ENCODE assay signal across 23 cellular contexts in genomic region chr16:12256880-12257279, GRCh38.
A peak's percentile ranks its signal among the peaks of the same experiment; 100 is the strongest.
DNase-seq lines count a peak whose midpoint lies in the region; ATAC-seq, FAIRE-seq and TF ChIP-seq lines count a peak whose summit lies in the region.
"Had no signal": no experiment of that assay in that cellular context is flagged by ENCODE, and none has a peak within 500 bp of the region (broad histone marks: within the 10 kb centered on the region; RNA-seq: fewer than 3 reads in every experiment).

No MANE protein-coding gene starts in this region.

- H3K4me2 ChIP-seq in mesendoderm (ENCODE audit: low read length) (no peak overlapping the region), neural progenitor cell (no peak overlapping the region), hepatocyte (no peak overlapping the region)
- H3K4me2 ChIP-seq: A549, SK-N-SH had no signal

- H2BK15ac ChIP-seq in mesendoderm (replicated peaks; ENCODE audit: low read depth) = no peak overlapping the region

- no peak overlapping the region for H3K23ac ChIP-seq in mesendoderm (ENCODE audit: low read length)

- H3K36me3 ChIP-seq in bronchial epithelial cell (ENCODE audit: control insufficient read depth, insufficient read depth, low read length) (no peaks in the 10 kb centered on the region), mesendoderm (ENCODE audit: control insufficient read depth, insufficient read depth, low read length) (no peaks in the 10 kb centered on the region), neural progenitor cell (no peaks in the 10 kb centered on the region), hepatocyte (replicated peaks; ENCODE audit: insufficient read depth, low read depth) (no peaks in the 10 kb centered on the region)

- H3K9me2 ChIP-seq in hepatocyte (replicated peaks; ENCODE audit: insufficient read depth) = no peaks in the 10 kb centered on the region
- H3K9me2 ChIP-seq: SK-N-SH had no signal

- no peak overlapping the region for H3K18ac ChIP-seq in mesendoderm (ENCODE audit: low read length)

- H3K4ac ChIP-seq in mesendoderm (ENCODE audit: low read depth, low read length) = no peak overlapping the region

- no peaks in the 10 kb centered on the region for H3K9me3 ChIP-seq in neural progenitor cell (ENCODE audit: low read depth)
- no peaks in the 10 kb centered on the region for H3K9me3 ChIP-seq in hepatocyte (ENCODE audit: low read depth)
- H3K9me3 ChIP-seq: A549, SK-N-SH had no signal

- H3K4me3 ChIP-seq in bronchial epithelial cell (ENCODE audit: low read depth, low read length) = no peak overlapping the region
- H3K4me3 ChIP-seq in mesendoderm (ENCODE audit: low read length) = no peak overlapping the region
- H3K4me3 ChIP-seq in neural progenitor cell = no peak overlapping the region
- no peak overlapping the region for H3K4me3 ChIP-seq in hepatocyte
- H3K4me3 ChIP-seq: A549 had no signal

- no peaks in the 10 kb centered on the region for H3K4me1 ChIP-seq in mesendoderm (ENCODE audit: control insufficient read depth, low read depth, low read length)
- peaks cover 6% of the 10 kb centered on the region for H3K4me1 ChIP-seq in neural progenitor cell
- H3K4me1 ChIP-seq in hepatocyte (ENCODE audit: insufficient read depth) = peaks cover 6% of the 10 kb centered on the region
- H3K4me1 ChIP-seq: A549 had no signal

- no peak for DNase-seq in GM19239 (ENCODE audit: insufficient read length, low spot score)
- DNase-seq in WTC11 (ENCODE audit: low spot score) = no peak
- peak; percentile 32 for DNase-seq in bronchial epithelial cell (ENCODE audit: low read depth)
- peak; percentile 26 for DNase-seq in mesendoderm
- no peak for DNase-seq in neural progenitor cell (ENCODE audit: low spot score)
- DNase-seq in hepatocyte (ENCODE audit: low spot score) = no peak
- no peak for DNase-seq in NCI-H510A treated with DMSO at 0.1 percent for 48 hours (lab: John Stamatoyannopoulos, UW)
- DNase-seq in NCI-H1105 treated with DMSO at 0.1 percent for 48 hours (lab: John Stamatoyannopoulos, UW) = no peak
- DNase-seq: CD4-positive, CD25-positive, alpha-beta regulatory T cell; DMS79; KG1; NCI-H1092 treated with DMSO at 0.1 percent for 48 hours; NCI-H2029 treated with DMSO at 0.1 percent for 48 hours; NCI-H446; NCI-H526 treated with DMSO at 0.1 percent for 48 hours; SIG-M5; SK-N-SH had no signal

- H3K9me3 Mint-ChIP-seq in WTC11 (no peaks in the 10 kb centered on the region), neural progenitor cell (no peaks in the 10 kb centered on the region)

- POLR2A ChIA-PET in WTC11 (lab: Charles Lee) = no interaction called here

- CTCF ChIA-PET in WTC11 (lab: Charles Lee) = interaction anchor here (2.8 to 3.3 kb wide), 2 partner anchors 29 to 161 kb away, joined by 29 to 36 read pairs; no protein-coding TSS in a partner anchor

- no peak overlapping the region for H2BK5ac ChIP-seq in mesendoderm (ENCODE audit: low read length)

- H3K27ac ChIP-seq in mesendoderm (ENCODE audit: low read depth, low read length) = no peak overlapping the region
- no peak overlapping the region for H3K27ac ChIP-seq in neural progenitor cell
- no peak overlapping the region for H3K27ac ChIP-seq in hepatocyte
- H3K27ac ChIP-seq: A549, HL-60 had no signal

- H3K4me1 Mint-ChIP-seq in WTC11 (peaks cover 15% of the 10 kb centered on the region), neural progenitor cell (peaks cover 43% of the 10 kb centered on the region)

- no peak overlapping the region for H4K5ac ChIP-seq in mesendoderm (ENCODE audit: low read length)

- no peak overlapping the region for H3K27ac Mint-ChIP-seq in WTC11
- H3K27ac Mint-ChIP-seq in neural progenitor cell = no peak overlapping the region

- no CpG with 5 or more reads among the region's 6 CpGs for WGBS in mesendoderm (ENCODE audit: extremely low coverage, insufficient coverage, low lambda C conversion rate)
- 75% methylated on average over 6 of the region's 6 CpGs for WGBS in hepatocyte (ENCODE audit: low lambda C conversion rate, missing lambda C conversion rate)

- no peak overlapping the region for H2BK120ac ChIP-seq in mesendoderm (ENCODE audit: low read depth, low read length)

- TF ChIP-seq CTCF in WTC11 (IDR thresholded peaks at IDR 0.05) = no peak
- TF ChIP-seq CTCF in bronchial epithelial cell (IDR thresholded peaks at IDR 0.05; ENCODE audit: insufficient read depth, low read length, severe bottlenecking) = no peak
- TF ChIP-seq CTCF in neural progenitor cell (IDR thresholded peaks at IDR 0.05) = no peak
- no peak for TF ChIP-seq CTCF in hepatocyte (IDR thresholded peaks at IDR 0.05; ENCODE audit: poor library complexity)

- no peak overlapping the region for H3K9ac ChIP-seq in mesendoderm (ENCODE audit: low read length)
- no peak overlapping the region for H3K9ac ChIP-seq in neural progenitor cell
- H3K9ac ChIP-seq: SK-N-SH had no signal

- H3K4me3 Mint-ChIP-seq in WTC11 (no peak overlapping the region), neural progenitor cell (no peak overlapping the region)
- H3K4me3 Mint-ChIP-seq: CD4-positive, CD25-positive, alpha-beta regulatory T cell had no signal

- no peak for ATAC-seq in WTC11
- ATAC-seq: A549, HCT116, Panc1 had no signal

- FAIRE-seq in GM19239 (lab: Jason Lieb, UNC) (peak; percentile 8), bronchial epithelial cell (lab: Jason Lieb, UNC) (no peak)
- FAIRE-seq: A549, GM12891, H1 had no signal

- no peak overlapping the region for H3K56ac ChIP-seq in mesendoderm (ENCODE audit: low read length)

- no peaks in the 10 kb centered on the region for H3K79me1 ChIP-seq in mesendoderm (ENCODE audit: low read length)

- H2AK5ac ChIP-seq in mesendoderm (ENCODE audit: low read length) = no peak overlapping the region

- H3K27me3 Mint-ChIP-seq in WTC11 (ENCODE audit: low read depth) (no peaks in the 10 kb centered on the region; the same call in 1 of the 2 replicates), neural progenitor cell (ENCODE audit: insufficient read depth, low read depth) (peaks cover 10% of the 10 kb centered on the region)
- H3K27me3 Mint-ChIP-seq: CD4-positive, CD25-positive, alpha-beta regulatory T cell had no signal

- H4K20me1 ChIP-seq in neural progenitor cell (ENCODE audit: low read depth) = no peaks in the 10 kb centered on the region
- no peaks in the 10 kb centered on the region for H4K20me1 ChIP-seq in hepatocyte (ENCODE audit: insufficient read depth, poor library complexity, severe bottlenecking)

- H3K79me2 ChIP-seq in mesendoderm (ENCODE audit: control insufficient read depth, insufficient read depth, low read length) (no peaks in the 10 kb centered on the region), neural progenitor cell (ENCODE audit: low read depth) (no peaks in the 10 kb centered on the region), hepatocyte (no peaks in the 10 kb centered on the region)

- H3F3A ChIP-seq in neural progenitor cell (ENCODE audit: low read depth) = no peaks in the 10 kb centered on the region

- H3K27me3 ChIP-seq in bronchial epithelial cell (ENCODE audit: control insufficient read depth, insufficient read depth, low read length) (peaks cover 6% of the 10 kb centered on the region), mesendoderm (ENCODE audit: insufficient read depth, low read length, poor library complexity) (no peaks in the 10 kb centered on the region), neural progenitor cell (no peaks in the 10 kb centered on the region), hepatocyte (no peaks in the 10 kb centered on the region)

- H4K8ac ChIP-seq in mesendoderm (ENCODE audit: low read depth, low read length) = no peak overlapping the region

- H3K36me3 Mint-ChIP-seq in WTC11 (no peaks in the 10 kb centered on the region), neural progenitor cell (no peaks in the 10 kb centered on the region)

- H2AFZ ChIP-seq in neural progenitor cell (replicated peaks) = no peak overlapping the region
- no peak overlapping the region for H2AFZ ChIP-seq in hepatocyte

TF ChIP-seq in WTC11, 78 proteins besides CTCF, POLR2A, EP300 and RAD21:
- TF ChIP-seq ETV6 (CRISPR knock-in tag; IDR thresholded peaks at IDR 0.05) (no peak), PRDM15 (CRISPR knock-in tag; IDR thresholded peaks at IDR 0.05) (peak; percentile 29; the same call in 1 of the 2 replicates)

Comparison
In these comparisons a context has a peak if more than half of its experiments do, and no peak if none do; other contexts are left out.
1. DNase-seq: peak in bronchial epithelial cell (single experiment) and mesendoderm (single experiment); none in GM19239 (single experiment), WTC11 (single experiment), neural progenitor cell (single experiment), hepatocyte (single experiment), NCI-H510A treated with DMSO at 0.1 percent for 48 hours (single experiment) and NCI-H1105 treated with DMSO at 0.1 percent for 48 hours (single experiment).